2 cellular contexts compared by ENCODE assay signal in the genomic region with DNA sequence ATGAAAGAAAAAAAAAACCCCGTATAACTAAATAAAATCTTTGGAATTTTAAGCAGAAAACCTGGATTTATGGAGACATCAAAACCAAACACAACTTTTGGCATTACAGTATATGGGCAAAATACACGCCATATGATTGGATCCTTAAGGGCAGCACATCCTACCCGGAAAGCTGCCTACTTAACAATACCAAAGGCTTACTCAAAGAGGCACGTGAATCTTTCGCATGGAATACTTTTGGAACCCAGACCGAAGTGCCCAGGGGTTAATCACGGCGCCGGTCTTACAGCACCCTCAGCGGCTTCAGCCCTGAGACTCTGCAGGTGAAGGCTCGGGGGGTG.
TF ChIP-seq lines count a peak whose summit lies in the region.

No MANE protein-coding gene starts in this region.

TF ChIP-seq in endothelial cell of umbilical vein, 7 proteins besides CTCF, POLR2A, EP300 and RAD21 (continued from another document):
- TF ChIP-seq POLR2AphosphoS5 (IDR thresholded peaks at IDR 0.05; ENCODE audit: insufficient read depth, low read depth, low read length): no peak
- TF ChIP-seq MYC (IDR thresholded peaks at IDR 0.05; ENCODE audit: low read depth, low read length): no peak
- TF ChIP-seq, protein P1, sequence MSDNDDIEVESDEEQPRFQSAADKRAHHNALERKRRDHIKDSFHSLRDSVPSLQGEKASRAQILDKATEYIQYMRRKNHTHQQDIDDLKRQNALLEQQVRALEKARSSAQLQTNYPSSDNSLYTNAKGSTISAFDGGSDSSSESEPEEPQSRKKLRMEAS (IDR thresholded peaks at IDR 0.05; ENCODE audit: insufficient read depth, insufficient read length): no peak

TF ChIP-seq in HEK293T, 16 proteins besides CTCF, POLR2A, EP300 and RAD21 (continued from another document):
- TF ChIP-seq LEF1 (IDR thresholded peaks at IDR 0.05; ENCODE audit: borderline replicate concordance) (no peak), NFRKB (IDR thresholded peaks at IDR 0.05) (no peak), ZNF384 (IDR thresholded peaks at IDR 0.05) (no peak), CTBP1 (IDR thresholded peaks at IDR 0.05; ENCODE audit: borderline replicate concordance) (no peak), HDGF (IDR thresholded peaks at IDR 0.05; ENCODE audit: borderline replicate concordance) (no peak), SP1 (IDR thresholded peaks at IDR 0.05) (no peak), L3MBTL2 (conservative IDR thresholded peaks at IDR 0.05) (no peak)
- TF ChIP-seq, protein P2, sequence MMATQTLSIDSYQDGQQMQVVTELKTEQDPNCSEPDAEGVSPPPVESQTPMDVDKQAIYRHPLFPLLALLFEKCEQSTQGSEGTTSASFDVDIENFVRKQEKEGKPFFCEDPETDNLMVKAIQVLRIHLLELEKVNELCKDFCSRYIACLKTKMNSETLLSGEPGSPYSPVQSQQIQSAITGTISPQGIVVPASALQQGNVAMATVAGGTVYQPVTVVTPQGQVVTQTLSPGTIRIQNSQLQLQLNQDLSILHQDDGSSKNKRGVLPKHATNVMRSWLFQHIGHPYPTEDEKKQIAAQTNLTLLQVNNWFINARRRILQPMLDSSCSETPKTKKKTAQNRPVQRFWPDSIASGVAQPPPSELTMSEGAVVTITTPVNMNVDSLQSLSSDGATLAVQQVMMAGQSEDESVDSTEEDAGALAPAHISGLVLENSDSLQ (IDR thresholded peaks at IDR 0.05): no peak
TF ChIP-seq in HEK293T: peak in this region for 0.
